ENCODE assay signal across 12 cellular contexts in the genomic region with DNA sequence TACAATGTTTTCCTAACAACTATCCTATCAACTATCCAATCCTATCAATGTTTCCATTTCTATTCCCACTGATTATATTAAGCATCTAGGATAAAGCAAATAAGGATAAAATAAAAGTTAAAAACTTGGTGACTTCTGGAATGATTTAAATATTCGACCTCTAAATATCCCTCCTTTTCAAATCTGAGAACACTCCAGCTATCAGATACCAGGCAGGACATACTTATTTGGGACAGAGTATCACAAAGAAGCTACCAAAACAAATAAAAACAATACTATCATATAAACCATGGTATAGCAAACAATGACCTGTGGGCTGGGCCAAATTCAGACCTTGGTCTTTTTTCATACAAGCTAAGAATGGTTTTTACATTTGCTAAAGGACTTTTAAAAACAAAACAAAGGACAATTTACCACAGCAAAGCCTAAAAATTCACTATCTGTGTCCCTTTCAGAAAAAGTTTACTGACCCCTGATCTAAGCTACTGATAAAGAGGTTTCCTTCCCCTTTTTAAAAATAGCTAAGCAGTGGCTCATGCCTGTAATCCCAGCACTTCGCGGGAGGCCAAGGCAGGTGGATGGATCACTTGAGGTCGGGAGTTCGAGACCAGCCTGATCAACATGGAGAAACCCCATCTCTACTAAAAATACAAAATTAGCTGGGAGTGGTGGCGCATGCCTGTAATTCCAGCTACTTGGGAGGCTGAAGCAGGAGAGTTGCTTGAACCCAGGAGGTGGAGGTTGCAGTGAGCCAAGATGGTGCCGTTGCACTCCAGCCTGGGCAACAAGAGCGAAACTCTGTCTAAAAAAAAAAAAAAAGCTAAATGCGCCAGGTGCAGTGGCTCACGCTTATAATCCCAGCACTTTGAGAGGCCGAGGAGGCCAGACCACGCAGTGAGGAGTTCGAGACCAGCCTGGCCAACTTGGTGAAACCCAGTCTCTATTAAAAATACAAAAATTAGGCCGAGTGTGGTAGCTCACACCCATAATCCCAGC. TPM values are rescaled to one million over a fixed set of nuclear protein-coding genes. Genes with fewer than 3 reads are reported as not detected.
DNase-seq lines count a peak whose midpoint lies in the region; ATAC-seq, FAIRE-seq and TF ChIP-seq lines count a peak whose summit lies in the region.
"Had no signal": no experiment of that assay in that cellular context is flagged by ENCODE, and none has a peak within 500 bp of the region (broad histone marks: within the 10 kb centered on the region; RNA-seq: fewer than 3 reads in every experiment).

No MANE protein-coding gene starts in this region.

- dilution Hi-C loops in endothelial cell of umbilical vein (cut with MboI; ENCODE audit: extremely low pct_ligation_motif_present, low sequenced_read_pairs) = no loop called here

- TF ChIP-seq EP300 in A549 (IDR thresholded peaks at IDR 0.05) (no peak), suprapubic skin (IDR thresholded peaks at IDR 0.05) (no peak)

- WGBS in A549 (ENCODE audit: missing lambda C conversion rate) = 90% methylated on average over 14 of the region's 14 CpGs
- 89% methylated on average over 14 of the region's 14 CpGs for WGBS in suprapubic skin

- ATAC-seq in A549 (no peak), GM18861 (IDR thresholded peaks at IDR 0.05; ENCODE audit: unreplicated experiment) (no peak), HG02571 (IDR thresholded peaks at IDR 0.05; ENCODE audit: unreplicated experiment) (no peak)

- H3K27ac ChIP-seq in A549 (no peak overlapping the region), endothelial cell of umbilical vein (ENCODE audit: insufficient read depth, low read depth, low read length) (peak overlapping the region; percentile 11), suprapubic skin (no peak overlapping the region)
- no peak overlapping the region for H3K27ac ChIP-seq in CD8-positive, alpha-beta memory T cell (ENCODE audit: low read depth, low read length)
- H3K27ac ChIP-seq: SJCRH30 had no signal

- CTCF ChIA-PET in A549 (lab: Yijun Ruan, JAX) = interaction anchor here (1.3 to 4.1 kb wide), 2 partner anchors 9 to 104 kb away, joined by 6 to 15 read pairs; no protein-coding TSS in a partner anchor
- CTCF ChIA-PET in CD8-positive, alpha-beta memory T cell (lab: Charles Lee) = interaction anchor here (0.6 to 4.9 kb wide), 11 partner anchors 9 to 120 kb away, joined by 3 to 23 read pairs (median 4); partner anchors contain the start of gene FAM8A1
- CTCF ChIA-PET in endothelial cell of umbilical vein (lab: Charles Lee) = interaction anchor here (0.5 to 3.8 kb wide), 13 partner anchors 9 to 224 kb away, joined by 3 to 27 read pairs (median 5); no protein-coding TSS in a partner anchor

- H3K4me3 ChIP-seq in A549 (no peak overlapping the region), endothelial cell of umbilical vein (replicated peaks in 1 of 3; ENCODE audit: insufficient read depth in 1 of 3, low read depth in 1 of 3, low read length in 3 of 3) (no peak overlapping the region), suprapubic skin (no peak overlapping the region)
- no peak overlapping the region for H3K4me3 ChIP-seq in CD8-positive, alpha-beta memory T cell (ENCODE audit: low read length)
- H3K4me3 ChIP-seq: SJCRH30 had no signal

- H3K9me3 Mint-ChIP-seq in CD8-positive, alpha-beta memory T cell = no peaks in the 10 kb centered on the region
- no peaks in the 10 kb centered on the region for H3K9me3 Mint-ChIP-seq in endothelial cell (ENCODE audit: unreplicated experiment)

- H3K36me3 Mint-ChIP-seq in CD8-positive, alpha-beta memory T cell = peaks cover 0 to 13% (median 3%) of the 10 kb centered on the region in 3 donors
- H3K36me3 Mint-ChIP-seq in endothelial cell (ENCODE audit: low read depth, unreplicated experiment) = peaks cover 3% of the 10 kb centered on the region

- H3K9me3 ChIP-seq in A549 (no peaks in the 10 kb centered on the region), endothelial cell of umbilical vein (replicated peaks; ENCODE audit: control insufficient read depth, insufficient read depth, low read length) (no peaks in the 10 kb centered on the region), suprapubic skin (no peaks in the 10 kb centered on the region)
- H3K9me3 ChIP-seq in CD8-positive, alpha-beta memory T cell (ENCODE audit: low read length) = no peaks in the 10 kb centered on the region
- H3K9me3 ChIP-seq: Caco-2, SJCRH30 had no signal

- no peak for TF ChIP-seq CTCF in A549 (IDR thresholded peaks at IDR 0.05)
- no peak for TF ChIP-seq CTCF in endothelial cell of umbilical vein (IDR thresholded peaks at IDR 0.05; ENCODE audit: extremely low read depth in 1 of 2, insufficient read depth in 1 of 2, low read depth in 1 of 2, low read length in 2 of 2)
- no peak for TF ChIP-seq CTCF in suprapubic skin (IDR thresholded peaks at IDR 0.05)
- no peak for TF ChIP-seq CTCF in endothelial cell (IDR thresholded peaks at IDR 0.05; ENCODE audit: unreplicated experiment)

- no peak overlapping the region for H3K9ac ChIP-seq in endothelial cell of umbilical vein (replicated peaks; ENCODE audit: extremely low read depth, insufficient read depth, low read length)

- no peak for TF ChIP-seq RAD21 in A549 (conservative IDR thresholded peaks at IDR 0.05 in 1 of 2, IDR thresholded peaks at IDR 0.05 in 1 of 2)

- BruUV-seq in endothelial cell of umbilical vein (replicated peaks; lab: Mats Ljungman, UMichigan) = no TSS peak

- H3K27ac Mint-ChIP-seq in CD8-positive, alpha-beta memory T cell = peak overlapping the region in 7 of 8 donors; percentile 16 to 91 (median 47)
- no peak overlapping the region for H3K27ac Mint-ChIP-seq in endothelial cell (ENCODE audit: unreplicated experiment)

- intact Hi-C loops in endothelial cell of umbilical vein (cut with micrococcal nuclease) = no loop called here

- no peak for TF ChIP-seq POLR2A in A549 (IDR thresholded peaks at IDR 0.05; ENCODE audit: low read length)
- TF ChIP-seq POLR2A in endothelial cell of umbilical vein (IDR thresholded peaks at IDR 0.05; ENCODE audit: low read depth, low read length) = no peak
- no peak for TF ChIP-seq POLR2A in suprapubic skin (IDR thresholded peaks at IDR 0.05)

- H2AFZ ChIP-seq in endothelial cell of umbilical vein (ENCODE audit: low read depth, low read length) = no peak overlapping the region

- H4K20me1 ChIP-seq in endothelial cell of umbilical vein (replicated peaks; ENCODE audit: control insufficient read depth, extremely low read depth, insufficient read depth, low read length) = no peaks in the 10 kb centered on the region

- no peaks in the 10 kb centered on the region for H3K36me3 ChIP-seq in CD8-positive, alpha-beta memory T cell (ENCODE audit: insufficient read depth, low read length)
- H3K36me3 ChIP-seq in endothelial cell of umbilical vein (ENCODE audit: control insufficient read depth in 2 of 2, extremely low read depth in 1 of 2, insufficient read depth in 2 of 2, low read length in 2 of 2) = no peaks in the 10 kb centered on the region
- H3K36me3 ChIP-seq in suprapubic skin = no peaks in the 10 kb centered on the region

- H3K4me3 Mint-ChIP-seq in CD8-positive, alpha-beta memory T cell = peak overlapping the region in 3 of 7 donors; percentile 24 to 44 (median 38)
- no peak overlapping the region for H3K4me3 Mint-ChIP-seq in endothelial cell (ENCODE audit: unreplicated experiment)

- no peak for DNase-seq in A549 (ENCODE audit: low read depth in 1 of 2, low spot score in 1 of 2)
- DNase-seq in CD8-positive, alpha-beta memory T cell = no peak
- DNase-seq in SKM-1 (lab: John Stamatoyannopoulos, UW; ENCODE audit: unreplicated experiment) = peak; percentile 41
- no peak for DNase-seq in endothelial cell of umbilical vein (ENCODE audit: low read depth, low spot score)
- DNase-seq in suprapubic skin (ENCODE audit: low spot score in 2 of 2) = no peak
- no peak for DNase-seq in endothelial cell (ENCODE audit: low spot score)
- DNase-seq: Caco-2, NCI-H446 treated with DMSO at 0.1 percent for 48 hours, SJCRH30 had no signal

- peaks cover 97% of the 10 kb centered on the region for H3K79me2 ChIP-seq in endothelial cell of umbilical vein (ENCODE audit: control insufficient read depth, insufficient read depth, low read length)

- H3K27me3 Mint-ChIP-seq in CD8-positive, alpha-beta memory T cell = no peaks in the 10 kb centered on the region
- peaks cover 1% of the 10 kb centered on the region for H3K27me3 Mint-ChIP-seq in endothelial cell (ENCODE audit: unreplicated experiment)

- FAIRE-seq in A549 (lab: Jason Lieb, UNC) (no peak), endothelial cell of umbilical vein (lab: Jason Lieb, UNC) (peak; percentile 73)
- FAIRE-seq: keratinocyte had no signal

- H3K4me1 ChIP-seq in A549 (peaks cover 27% of the 10 kb centered on the region; the same call in 2 of the 3 replicates), endothelial cell of umbilical vein (ENCODE audit: control insufficient read depth, extremely low read depth, insufficient read depth, low read length) (peaks cover 36% of the 10 kb centered on the region), suprapubic skin (peaks cover 55% of the 10 kb centered on the region)
- H3K4me1 ChIP-seq in CD8-positive, alpha-beta memory T cell (ENCODE audit: insufficient read depth, low read length) = peaks cover 52% of the 10 kb centered on the region

- no peaks in the 10 kb centered on the region for H3K9me1 ChIP-seq in endothelial cell of umbilical vein (replicated peaks; ENCODE audit: control insufficient read depth, extremely low read depth, insufficient read depth, low read length)

- POLR2A ChIA-PET in A549 (lab: Yijun Ruan, JAX) = no interaction called here
- POLR2A ChIA-PET in CD8-positive, alpha-beta memory T cell (lab: Charles Lee) = interaction anchor here (4.6 kb wide), 1 partner anchor 100 kb away, joined by 34 read pairs; the partner anchor contains the start of gene FAM8A1
- POLR2A ChIA-PET in endothelial cell of umbilical vein (lab: Charles Lee) = no interaction called here

- H3K4me1 Mint-ChIP-seq in CD8-positive, alpha-beta memory T cell = peaks cover 49 to 74% (median 74%) of the 10 kb centered on the region in 3 donors
- H3K4me1 Mint-ChIP-seq in endothelial cell (ENCODE audit: unreplicated experiment) = peaks cover 28% of the 10 kb centered on the region

- H3K27me3 ChIP-seq in CD8-positive, alpha-beta memory T cell (ENCODE audit: insufficient read depth, low read length, poor library complexity, severe bottlenecking) = no peaks in the 10 kb centered on the region
- H3K27me3 ChIP-seq in endothelial cell of umbilical vein (ENCODE audit: control insufficient read depth in 2 of 2, insufficient read depth in 2 of 2, low read length in 2 of 2) = no peaks in the 10 kb centered on the region
- H3K27me3 ChIP-seq in suprapubic skin = no peaks in the 10 kb centered on the region
- H3K27me3 ChIP-seq: SJCRH30 had no signal

- H3K4me2 ChIP-seq in A549 (peak overlapping the region; percentile 2; the same call in 1 of the 3 replicates), endothelial cell of umbilical vein (ENCODE audit: insufficient read depth, low read length) (no peak overlapping the region)

RNA-seq across cellular contexts. Expression of gene NUP153, which starts 6.0 kb away (rescaled TPM):
- 47.3 and 49.8 TPM in 2 replicates for polyA plus RNA-seq in A549 (2011; rRNA removed)
- 11.8 and 16.6 TPM in 2 replicates for polyA plus RNA-seq in A549 (2012; cell fraction: cytosol; rRNA removed)
- 17.9 and 24.1 TPM in 2 replicates for polyA plus RNA-seq in A549 (2012; cell fraction: nucleus; rRNA removed)
- 25.3 to 27.8 TPM (median 26.4 TPM) in 3 replicates for polyA plus RNA-seq in A549 (2017; fragmentation: RNase III; extraction: RNeasy Plus Mini Kit Qiagen cat#74134 plus additional on column Dnase treatment)
- 39.5 and 40.2 TPM in 2 replicates for polyA minus RNA-seq in A549 (2011; rRNA and poly(A)+ RNA removed)
- 100 to 1,000 TPM in 1 of 2 experiments, 10 to 100 TPM in 1; 97.4 to 104 TPM for total RNA-seq in CD8-positive, alpha-beta memory T cell
- polyA plus RNA-seq in CD8-positive, alpha-beta memory T cell = 4.3 TPM
- 47.7 and 51.0 TPM in 2 replicates for total RNA-seq in endothelial cell of umbilical vein
- 22.0 and 22.6 TPM in 2 replicates for polyA plus RNA-seq in endothelial cell of umbilical vein
- 20.1 TPM in 2 replicates for polyA plus RNA-seq in endothelial cell of umbilical vein (2011; cell fraction: cytosol; rRNA removed)
- 43.2 and 52.6 TPM in 2 replicates for polyA plus RNA-seq in endothelial cell of umbilical vein (2011; cell fraction: nucleus; rRNA removed)
- 20.1 and 31.1 TPM in 2 replicates for polyA plus RNA-seq in endothelial cell of umbilical vein (2012)
- polyA minus RNA-seq in endothelial cell of umbilical vein = 36.6 and 39.7 TPM in 2 replicates
- polyA minus RNA-seq in endothelial cell of umbilical vein (2011; cell fraction: cytosol; rRNA and poly(A)+ RNA removed) = 33.9 TPM
- 39.8 and 56.3 TPM in 2 replicates for polyA minus RNA-seq in endothelial cell of umbilical vein (2011; cell fraction: nucleus; rRNA and poly(A)+ RNA removed)
- total RNA-seq in suprapubic skin = 10 to 100 TPM; 38.6 to 46.0 (median 42.5) TPM
- total RNA-seq in endothelial cell (ENCODE audit: unreplicated experiment) = 39.0 TPM
